ENCODE assay signal across 9 cellular contexts in the genomic region with DNA sequence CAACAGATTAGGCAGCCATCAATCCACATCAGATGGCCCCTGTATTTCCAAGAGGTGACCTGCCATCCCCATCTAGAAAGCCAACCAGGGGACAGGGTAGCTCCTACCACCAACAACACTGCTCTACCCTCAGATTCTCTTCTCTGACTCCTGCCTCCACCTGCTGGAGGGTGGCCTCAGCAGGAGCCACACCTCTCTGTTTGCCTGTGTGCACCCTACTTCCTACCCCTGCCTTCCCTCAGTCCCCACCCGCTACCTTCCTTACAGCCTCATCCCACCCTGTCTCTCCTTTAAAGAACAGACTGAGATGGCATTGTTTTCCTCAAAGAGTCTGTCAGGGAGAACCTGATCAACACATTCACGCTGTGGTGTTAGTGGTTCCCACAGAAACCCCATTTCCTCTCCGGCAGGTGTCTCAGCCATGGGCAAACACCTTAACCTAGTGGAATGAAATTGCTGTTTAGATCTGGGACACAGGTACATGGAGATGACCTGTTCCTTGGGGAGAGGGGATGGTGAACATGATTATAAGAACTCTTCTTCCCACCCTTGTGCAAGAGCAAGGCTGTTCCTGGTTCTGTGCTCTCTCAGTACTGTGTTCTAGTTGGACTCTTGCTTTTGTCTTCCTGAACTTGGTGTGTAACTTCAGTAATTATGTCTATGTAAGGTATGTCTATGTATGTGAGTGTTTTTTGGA. TPM values are rescaled to one million over a fixed set of nuclear protein-coding genes. Genes with fewer than 3 reads are reported as not detected.
DNase-seq lines count a peak whose midpoint lies in the region; ATAC-seq, FAIRE-seq and TF ChIP-seq lines count a peak whose summit lies in the region.
"Had no signal": no experiment of that assay in that cellular context is flagged by ENCODE, and none has a peak within 500 bp of the region (broad histone marks: within the 10 kb centered on the region; RNA-seq: fewer than 3 reads in every experiment).

No MANE protein-coding gene starts in this region.

- H3K27me3 ChIP-seq in GM23338 (ENCODE audit: insufficient read depth) (peaks cover 10% of the 10 kb centered on the region), mesenchymal stem cell (ENCODE audit: control insufficient read depth in 1 of 2, insufficient read depth in 1 of 2, low read length in 2 of 2) (no peaks in the 10 kb centered on the region)
- H3K27me3 ChIP-seq: cardiac muscle cell had no signal

- peaks cover 47% of the 10 kb centered on the region for H3K79me2 ChIP-seq in GM23338 (replicated peaks; ENCODE audit: insufficient read depth)

- peak overlapping the region; percentile 99 for H3K4me2 ChIP-seq in GM23338
- H3K4me2 ChIP-seq in mesenchymal stem cell (ENCODE audit: low read length, poor library complexity, severe bottlenecking) = no peak overlapping the region

- H3K9me3 ChIP-seq in mesenchymal stem cell (ENCODE audit: control insufficient read depth, low read length) = no peaks in the 10 kb centered on the region

- no peaks in the 10 kb centered on the region for H3K9me2 ChIP-seq in GM23338 (ENCODE audit: insufficient read depth)

- H3K9ac ChIP-seq in mesenchymal stem cell (ENCODE audit: low read length) = peak overlapping the region; percentile 88

- peaks cover 8% of the 10 kb centered on the region for H3K79me1 ChIP-seq in mesenchymal stem cell (replicated peaks; ENCODE audit: low read length, poor library complexity, severe bottlenecking)

- ATAC-seq in GM23338 (peak; percentile 6; the same call in 2 of the 3 replicates), HG03108 (IDR thresholded peaks at IDR 0.05; ENCODE audit: unreplicated experiment) (no peak), HG03280 (IDR thresholded peaks at IDR 0.05; ENCODE audit: unreplicated experiment) (no peak)

- no peak overlapping the region for H4K91ac ChIP-seq in mesenchymal stem cell (ENCODE audit: low read length)

- H3K4me3 Mint-ChIP-seq in GM23338 = peak overlapping the region; percentile 92
- peak overlapping the region; percentile 94 for H3K4me3 Mint-ChIP-seq in activated naive CD4-positive, alpha-beta T cell treated with anti-CD3 and anti-CD28 coated beads, Interleukin-2, amount 50 U/mL, for 24 hours

- no peak overlapping the region for H3K18ac ChIP-seq in mesenchymal stem cell (ENCODE audit: low read depth in 1 of 2, low read length in 2 of 2)

- no peak overlapping the region for H3K27ac Mint-ChIP-seq in GM23338
- peak overlapping the region; percentile 31 for H3K27ac Mint-ChIP-seq in activated naive CD4-positive, alpha-beta T cell treated with anti-CD3 and anti-CD28 coated beads, Interleukin-2, amount 50 U/mL, for 24 hours

- 100% methylated on average over 3 of the region's 3 CpGs for WGBS in mesenchymal stem cell

- 0 out of 2 replicates have a peak, but pooled peaks cover 2% of the 10 kb centered on the region for H3F3A ChIP-seq in GM23338 (replicated peaks; ENCODE audit: low read depth)

- peaks cover 27% of the 10 kb centered on the region for H3K4me1 Mint-ChIP-seq in GM23338
- H3K4me1 Mint-ChIP-seq in activated naive CD4-positive, alpha-beta T cell treated with anti-CD3 and anti-CD28 coated beads, Interleukin-2, amount 50 U/mL, for 24 hours = peaks cover 70% of the 10 kb centered on the region

- peaks cover 36% of the 10 kb centered on the region for H4K20me1 ChIP-seq in GM23338 (replicated peaks; ENCODE audit: insufficient read depth)

- H2BK120ac ChIP-seq in mesenchymal stem cell (ENCODE audit: low read depth, low read length) = no peak overlapping the region

- H3K36me3 ChIP-seq in GM23338 (ENCODE audit: insufficient read depth) (no peaks in the 10 kb centered on the region), mesenchymal stem cell (ENCODE audit: control insufficient read depth in 1 of 2, insufficient read depth in 2 of 2, low read depth in 1 of 2, low read length in 2 of 2) (peaks cover 0 to 10% of the 10 kb centered on the region in 2 experiments)
- H3K36me3 ChIP-seq: cardiac muscle cell had no signal

- FAIRE-seq in GM19239 (lab: Jason Lieb, UNC) = no peak

- H2AFZ ChIP-seq in GM23338 = no peak overlapping the region
- H2AFZ ChIP-seq in mesenchymal stem cell (ENCODE audit: low read depth, low read length) = no peak overlapping the region

- H3K4me3 ChIP-seq in GM23338 (peak overlapping the region; percentile 94), mesenchymal stem cell (ENCODE audit: insufficient read depth in 1 of 2, low read depth in 1 of 2, low read length in 2 of 2) (peak overlapping the region in 1 of 2 experiments; percentile 97)

- no peak overlapping the region for H4K8ac ChIP-seq in mesenchymal stem cell (ENCODE audit: low read length)

- no peak overlapping the region for H2BK15ac ChIP-seq in mesenchymal stem cell (ENCODE audit: low read depth, poor library complexity, severe bottlenecking)

- no peak overlapping the region for H2AK5ac ChIP-seq in mesenchymal stem cell (ENCODE audit: low read length, severe bottlenecking)

- no peaks in the 10 kb centered on the region for H3K36me3 Mint-ChIP-seq in GM23338 (ENCODE audit: low read depth)
- peaks cover 3% of the 10 kb centered on the region for H3K36me3 Mint-ChIP-seq in activated naive CD4-positive, alpha-beta T cell treated with anti-CD3 and anti-CD28 coated beads, Interleukin-2, amount 50 U/mL, for 24 hours

- H2BK5ac ChIP-seq in mesenchymal stem cell (ENCODE audit: low read depth, low read length, poor library complexity, severe bottlenecking) = no peak overlapping the region

- peaks cover 4% of the 10 kb centered on the region for H3K27me3 Mint-ChIP-seq in GM23338 (ENCODE audit: insufficient read depth, low read depth, poor library complexity)
- H3K27me3 Mint-ChIP-seq in activated naive CD4-positive, alpha-beta T cell treated with anti-CD3 and anti-CD28 coated beads, Interleukin-2, amount 50 U/mL, for 24 hours = no peaks in the 10 kb centered on the region

- H3K4me1 ChIP-seq in GM23338 (ENCODE audit: insufficient read depth) (peaks cover 11% of the 10 kb centered on the region; the same call in 1 of the 2 replicates), mesenchymal stem cell (ENCODE audit: control insufficient read depth, insufficient read depth, low read depth, low read length) (peaks cover 22% of the 10 kb centered on the region)

- H3K27ac ChIP-seq in C4-2B = peak overlapping the region; percentile 99
- no peak overlapping the region for H3K27ac ChIP-seq in GM23338 (ENCODE audit: low read depth)
- no peak overlapping the region for H3K27ac ChIP-seq in mesenchymal stem cell (ENCODE audit: low read length, poor library complexity, severe bottlenecking)
- H3K27ac ChIP-seq: cardiac muscle cell had no signal

- H3K14ac ChIP-seq in mesenchymal stem cell (ENCODE audit: low read length in 2 of 2) = no peak overlapping the region

- H3K9me3 Mint-ChIP-seq in GM23338 = no peaks in the 10 kb centered on the region; the same call in 2 of the 3 replicates
- H3K9me3 Mint-ChIP-seq in activated naive CD4-positive, alpha-beta T cell treated with anti-CD3 and anti-CD28 coated beads, Interleukin-2, amount 50 U/mL, for 24 hours = no peaks in the 10 kb centered on the region

- TF ChIP-seq CTCF in C4-2B (conservative IDR thresholded peaks at IDR 0.05) (no peak), GM23338 (conservative IDR thresholded peaks at IDR 0.05; ENCODE audit: low read depth in 2 of 2) (0 out of 4 replicates have a peak, but pooled peaks of 1 of the 2 experiments have one; percentile 1)

- no peak overlapping the region for H2BK12ac ChIP-seq in mesenchymal stem cell (ENCODE audit: low read length in 2 of 2)

- DNase-seq in GM23338 (ENCODE audit: low spot score) (peak; percentile 27), mesenchymal stem cell (no peak), NCI-H82 (lab: John Stamatoyannopoulos, UW) (no peak), GM19239 (ENCODE audit: insufficient read length, low spot score) (no peak)

- H3K4ac ChIP-seq in mesenchymal stem cell (ENCODE audit: low read depth in 1 of 2, low read length in 2 of 2) = no peak overlapping the region

- peak overlapping the region in 1 of 2 experiments; percentile 10 for H3K23ac ChIP-seq in mesenchymal stem cell (ENCODE audit: low read length in 2 of 2)

TF ChIP-seq in GM23338, 12 proteins besides CTCF, POLR2A, EP300 and RAD21 (continues in another document):
- TF ChIP-seq EZH2phosphoT487 (IDR thresholded peaks at IDR 0.05; ENCODE audit: unreplicated experiment) (no peak), STAT1 (IDR thresholded peaks at IDR 0.05; ENCODE audit: unreplicated experiment) (no peak)

RNA-seq across cellular contexts. Expression of gene ENTPD6, which starts 1.8 kb away (rescaled TPM):
- 45.9 TPM in 2 replicates for total RNA-seq in GM23338 (2014; rRNA removed; shearing (Covaris generic))
- 19.0 and 19.3 TPM in 2 replicates for polyA plus RNA-seq in GM23338 (2016; fragmentation: Nextera tagmentation; extraction: Ambion mirVana)
- 29.8 TPM for polyA plus RNA-seq in mesenchymal stem cell (2013, experiment 1 of 2)
- 27.3 TPM for polyA plus RNA-seq in mesenchymal stem cell (2013, experiment 2 of 2)

RNA-seq across cellular contexts. Expression of gene PYGB, which starts 50.6 kb away (rescaled TPM):
- 61.9 and 64.0 TPM in 2 replicates for total RNA-seq in GM23338 (2014; rRNA removed; shearing (Covaris generic))
- 15.6 and 15.9 TPM in 2 replicates for polyA plus RNA-seq in GM23338 (2016; fragmentation: Nextera tagmentation; extraction: Ambion mirVana)
- 50.3 TPM for polyA plus RNA-seq in mesenchymal stem cell (2013, experiment 1 of 2)
- 48.3 TPM for polyA plus RNA-seq in mesenchymal stem cell (2013, experiment 2 of 2)
